In genomic region chr12:104457746-104458644, GRCh38 we compare ENCODE assay signal across 9 cellular contexts. TPM values are rescaled to one million over a fixed set of nuclear protein-coding genes. Genes with fewer than 3 reads are reported as not detected.
DNase-seq lines count a peak whose midpoint lies in the region; ATAC-seq and TF ChIP-seq lines count a peak whose summit lies in the region.
"Had no signal": no experiment of that assay in that cellular context is flagged by ENCODE, and none has a peak within 500 bp of the region (broad histone marks: within the 10 kb centered on the region; RNA-seq: fewer than 3 reads in every experiment).

No MANE protein-coding gene starts in this region.

- H3K4me3 ChIP-seq in RWPE2 (ENCODE audit: severe bottlenecking), result peak overlapping the region; percentile 55
- H3K4me3 ChIP-seq in left ventricle myocardium inferior, result peak overlapping the region; percentile 99

- H3K9me3 Mint-ChIP-seq in activated naive CD8-positive, alpha-beta T cell treated with anti-CD3 and anti-CD28 coated beads for 36 hours, result no peaks in the 10 kb centered on the region

- no peaks in the 10 kb centered on the region for H3K27me3 Mint-ChIP-seq in activated naive CD8-positive, alpha-beta T cell treated with anti-CD3 and anti-CD28 coated beads for 36 hours

- H3K4me1 ChIP-seq in RWPE2 (ENCODE audit: insufficient read depth, poor library complexity, severe bottlenecking) (peaks cover 31% of the 10 kb centered on the region), left ventricle myocardium inferior (peaks cover 69% of the 10 kb centered on the region)

- peaks cover 3% of the 10 kb centered on the region for H3K36me3 Mint-ChIP-seq in activated naive CD8-positive, alpha-beta T cell treated with anti-CD3 and anti-CD28 coated beads for 36 hours

- ATAC-seq in RWPE2 (ENCODE audit: low read depth) (no peak), sciatic nerve (peak; percentile 54), GM21619 (IDR thresholded peaks at IDR 0.05; ENCODE audit: unreplicated experiment) (no peak), HG02973 (IDR thresholded peaks at IDR 0.05; ENCODE audit: unreplicated experiment) (no peak)

- intact Hi-C loops in left ventricle myocardium inferior (cut with micrococcal nuclease), result no loop called here
- intact Hi-C loops in sciatic nerve (cut with DNase I), result no loop called here

- peak; percentile 43 for DNase-seq in NCI-H2227 (lab: John Stamatoyannopoulos, UW; ENCODE audit: unreplicated experiment)
- no peak for DNase-seq in NCI-H2227 treated with DMSO at 0.1 percent for 48 hours (lab: John Stamatoyannopoulos, UW)
- DNase-seq in RWPE2 (ENCODE audit: low spot score), result no peak
- peak; percentile 68 for DNase-seq in activated naive CD8-positive, alpha-beta T cell treated with anti-CD3 and anti-CD28 coated beads for 36 hours
- DNase-seq in left ventricle myocardium inferior, result peak; percentile 23
- peak; percentile 68 for DNase-seq in sciatic nerve (ENCODE audit: low spot score)

- TF ChIP-seq CTCF in RWPE2 (IDR thresholded peaks at IDR 0.05; ENCODE audit: poor library complexity, severe bottlenecking) (peak; percentile 24), left ventricle myocardium inferior (IDR thresholded peaks at IDR 0.05; ENCODE audit: borderline replicate concordance) (no peak)

- H3K27ac ChIP-seq in RWPE2 (ENCODE audit: poor library complexity, severe bottlenecking) (peak overlapping the region; percentile 65), left ventricle myocardium inferior (replicated peaks) (peak overlapping the region; percentile 86)
- H3K27ac ChIP-seq: C4-2B had no signal

- peak overlapping the region; percentile 95 for H3K27ac Mint-ChIP-seq in activated naive CD8-positive, alpha-beta T cell treated with anti-CD3 and anti-CD28 coated beads for 36 hours

- H3K4me1 Mint-ChIP-seq in activated naive CD8-positive, alpha-beta T cell treated with anti-CD3 and anti-CD28 coated beads for 36 hours, result peaks cover 46% of the 10 kb centered on the region

- no peaks in the 10 kb centered on the region for H3K9me3 ChIP-seq in RWPE2 (ENCODE audit: severe bottlenecking)
- no peaks in the 10 kb centered on the region for H3K9me3 ChIP-seq in left ventricle myocardium inferior (replicated peaks)

- H3K4me3 Mint-ChIP-seq in activated naive CD8-positive, alpha-beta T cell treated with anti-CD3 and anti-CD28 coated beads for 36 hours, result peak overlapping the region; percentile 95

- H3K27me3 ChIP-seq in RWPE2 (ENCODE audit: insufficient read depth, poor library complexity, severe bottlenecking) (no peaks in the 10 kb centered on the region), left ventricle myocardium inferior (ENCODE audit: low read depth) (no peaks in the 10 kb centered on the region)

- no peaks in the 10 kb centered on the region for H3K36me3 ChIP-seq in RWPE2 (ENCODE audit: low read depth)
- no peaks in the 10 kb centered on the region for H3K36me3 ChIP-seq in left ventricle myocardium inferior

RNA-seq across cellular contexts. Expression of gene CHST11, which starts 1.2 kb away (rescaled TPM):
- total RNA-seq in activated naive CD8-positive, alpha-beta T cell treated with anti-CD3 and anti-CD28 coated beads for 36 hours, result 10 to 100 TPM; 19.1 to 21.9 TPM
- 6.0 TPM for total RNA-seq in left ventricle myocardium inferior
- total RNA-seq in sciatic nerve, result 19.2 TPM

Comparison
In these comparisons a context has a peak if more than half of its experiments do, and no peak if none do; other contexts are left out.
1. DNase-seq: peak in NCI-H2227 (single experiment), activated naive CD8-positive, alpha-beta T cell treated with anti-CD3 and anti-CD28 coated beads for 36 hours (single experiment), left ventricle myocardium inferior (single experiment) and sciatic nerve (single experiment); none in NCI-H2227 treated with DMSO at 0.1 percent for 48 hours (single experiment) and RWPE2 (single experiment).